8 cellular contexts compared by ENCODE assay signal in genomic region chr5:115602585-115603125, GRCh38. TPM values are rescaled to one million over a fixed set of nuclear protein-coding genes. Genes with fewer than 3 reads are reported as not detected.
DNase-seq lines count a peak whose midpoint lies in the region; ATAC-seq and TF ChIP-seq lines count a peak whose summit lies in the region.

No MANE protein-coding gene starts in this region.

- H3K27me3 Mint-ChIP-seq in WTC11 (ENCODE audit: low read depth) = no peaks in the 10 kb centered on the region

- H3K4me1 Mint-ChIP-seq in WTC11 = peaks cover 32% of the 10 kb centered on the region

- H3K4me1 ChIP-seq in heart left ventricle = peaks cover 6 to 52% (median 32%) of the 10 kb centered on the region in 12 donors

- WGBS in heart left ventricle, 4 donors = 36 to 47% (median 40%) methylated on average over 11 of the region's 11 CpGs

- H3K27ac Mint-ChIP-seq in WTC11 = no peak overlapping the region

- POLR2A ChIA-PET in WTC11 (lab: Charles Lee) = no interaction called here

- TF ChIP-seq CTCF in WTC11 (IDR thresholded peaks at IDR 0.05) = no peak
- no peak for TF ChIP-seq CTCF in heart left ventricle (IDR thresholded peaks at IDR 0.05)

- no peaks in the 10 kb centered on the region for H3K9me3 Mint-ChIP-seq in WTC11

- H3K27me3 ChIP-seq in heart left ventricle = no peaks in the 10 kb centered on the region

- no peaks in the 10 kb centered on the region for H3K9me3 ChIP-seq in heart left ventricle

- DNase-seq in WTC11 (ENCODE audit: low spot score) (no peak), heart left ventricle (no peak), skeletal muscle cell (ENCODE audit: low read depth) (no peak), UCSD-AML1 (lab: John Stamatoyannopoulos, UW; ENCODE audit: unreplicated experiment) (no peak)

- peaks cover 0 to 5% (median 0%) of the 10 kb centered on the region in 9 donors for H3K36me3 ChIP-seq in heart left ventricle

- CTCF ChIA-PET in WTC11 (lab: Charles Lee) = interaction anchor here (0.6 to 1.8 kb wide), 5 partner anchors 28 to 230 kb away, joined by 3 to 6 read pairs (median 4); no protein-coding TSS in a partner anchor

- H3K27ac ChIP-seq in heart left ventricle = peak overlapping the region; percentile 84 to 97 (median 94)

- H3K4me3 ChIP-seq in GM08714 (ENCODE audit: low read length) (peak overlapping the region; percentile 59; the same call in 1 of the 2 replicates), heart left ventricle (peak overlapping the region; percentile 70 to 90 (median 84)), skeletal muscle cell (ENCODE audit: low read depth, low read length) (peak overlapping the region; percentile 70)

- no peaks in the 10 kb centered on the region for H3K36me3 Mint-ChIP-seq in WTC11

- H3K4me3 Mint-ChIP-seq in WTC11 = peak overlapping the region; percentile 62

- TF ChIP-seq POLR2A in heart left ventricle (IDR thresholded peaks at IDR 0.05) = no peak

- intact Hi-C loops in heart left ventricle (cut with DNase I) = loop anchor here in 1 of 10 donors (2.0 kb wide), 1 partner anchor 20 kb away; no protein-coding TSS in a partner anchor

- ATAC-seq in HG02610 (IDR thresholded peaks at IDR 0.05; ENCODE audit: unreplicated experiment) = peak; percentile 1
- ATAC-seq in WTC11 = peak; percentile 30
- peak; percentile 8 to 28 (median 14) for ATAC-seq in heart left ventricle
- ATAC-seq in HG03196 (IDR thresholded peaks at IDR 0.05; ENCODE audit: unreplicated experiment) = no peak
- no peak for ATAC-seq in HG02870 (IDR thresholded peaks at IDR 0.05; ENCODE audit: unreplicated experiment)

TF ChIP-seq in WTC11, 78 proteins besides CTCF, POLR2A, EP300 and RAD21:
- TF ChIP-seq GABPB1 (CRISPR knock-in tag; IDR thresholded peaks at IDR 0.05) = no peak
- TF ChIP-seq ZBTB21 (CRISPR knock-in tag; IDR thresholded peaks at IDR 0.05; ENCODE audit: borderline replicate concordance) = no peak
- TF ChIP-seq ZNF317 (CRISPR knock-in tag; IDR thresholded peaks at IDR 0.05; ENCODE audit: borderline replicate concordance, low read depth) = no peak
- TF ChIP-seq CREB1 (CRISPR knock-in tag; IDR thresholded peaks at IDR 0.05) = no peak
- TF ChIP-seq JUN (CRISPR knock-in tag; IDR thresholded peaks at IDR 0.05) = no peak
- no peak for TF ChIP-seq TEAD4 (CRISPR knock-in tag; IDR thresholded peaks at IDR 0.05)
- no peak for TF ChIP-seq PRRX2 (CRISPR knock-in tag; IDR thresholded peaks at IDR 0.05)
- TF ChIP-seq GTF2I (CRISPR knock-in tag; conservative IDR thresholded peaks at IDR 0.05) = no peak
- no peak for TF ChIP-seq CBFB (CRISPR knock-in tag; IDR thresholded peaks at IDR 0.05; ENCODE audit: low read depth)
- no peak for TF ChIP-seq MYBL2 (CRISPR knock-in tag; IDR thresholded peaks at IDR 0.05)

RNA-seq across cellular contexts. Expression of gene TICAM2, which starts 0.4 kb away (rescaled TPM):
- total RNA-seq in WTC11 (2021) (0.66 to 1.0 TPM in 2 of 3 replicates, not detected in the other), heart left ventricle (1 to 10 TPM in 7 of 9 donors, under 1 TPM in 2; 0.75 to 4.1 (median 2.1) TPM)
- 1 to 10 TPM; 1.4 to 1.5 TPM for polyA plus RNA-seq in heart left ventricle

RNA-seq across cellular contexts. Expression of gene TMED7, which starts 23.2 kb away (rescaled TPM):
- total RNA-seq in WTC11 (2021) = 81.3 to 86.5 TPM (median 84.9 TPM) in 3 replicates
- 10 to 100 TPM; 58.4 to 99.1 (median 82.3) TPM for total RNA-seq in heart left ventricle
- 10 to 100 TPM; 22.0 to 62.2 TPM for polyA plus RNA-seq in heart left ventricle

RNA-seq across cellular contexts. Expression of gene FEM1C, which starts 58.1 kb away (rescaled TPM):
- total RNA-seq in WTC11 (2021) (12.1 to 13.6 TPM (median 12.4 TPM) in 3 replicates), heart left ventricle (10 to 100 TPM; 37.5 to 92.7 (median 48.9) TPM)
- 10 to 100 TPM; 14.9 to 36.9 TPM for polyA plus RNA-seq in heart left ventricle

Comparison
In these comparisons a context has a peak if more than half of its experiments do, and no peak if none do; other contexts are left out.
1. ATAC-seq: peak in HG02610 (single experiment), WTC11 (single experiment) and heart left ventricle (4 of 4); none in HG03196 (single experiment) and HG02870 (single experiment).
2. Peak in every context shown above with its lines, with median percentiles within 50 percentile points of each other: H3K4me3 ChIP-seq.